ENCODE assay signal across 34 cellular contexts in genomic region chr2:209875270-209875669, GRCh38.
"Had no signal": no experiment of that assay in that cellular context is flagged by ENCODE, and none has a peak within 500 bp of the region (broad histone marks: within the 10 kb centered on the region; RNA-seq: fewer than 3 reads in every experiment).

No MANE protein-coding gene starts in this region.

- H3K36me3 ChIP-seq: brain microvascular endothelial cell, SJCRH30, WERI-Rb-1 had no signal

- H3K27me3 ChIP-seq: brain microvascular endothelial cell, SJCRH30 had no signal

- ATAC-seq: activated CD8-positive, alpha-beta memory T cell treated with anti-CD3 and anti-CD28 coated beads, Interleukin-2, amount 10 ng/mL, durations not matched to agents 7 days and 5 days; activated naive CD8-positive, alpha-beta T cell treated with anti-CD3 and anti-CD28 coated beads, Interleukin-2, amount 50 U/mL, for 24 hours had no signal

- H3K4me3 Mint-ChIP-seq: activated CD4-positive, alpha-beta memory T cell treated with anti-CD3 and anti-CD28 coated beads, Interleukin-2, amount 10 ng/mL, durations not matched to agents 7 days and 5 days; activated CD8-positive, alpha-beta memory T cell treated with anti-CD3 and anti-CD28 coated beads, Interleukin-2, amount 10 ng/mL, durations not matched to agents 7 days and 5 days; activated naive CD4-positive, alpha-beta T cell treated with anti-CD3 and anti-CD28 coated beads, Interleukin-2, amount 10 ng/mL, durations not matched to agents 7 days and 5 days; activated naive CD8-positive, alpha-beta T cell; activated naive CD8-positive, alpha-beta T cell treated with anti-CD3 and anti-CD28 coated beads, Interleukin-2, amount 50 U/mL, for 24 hours had no signal

- H3K4me1 Mint-ChIP-seq: activated CD4-positive, alpha-beta memory T cell treated with anti-CD3 and anti-CD28 coated beads, Interleukin-2, amount 10 ng/mL, durations not matched to agents 7 days and 5 days; activated CD8-positive, alpha-beta memory T cell treated with anti-CD3 and anti-CD28 coated beads, Interleukin-2, amount 10 ng/mL, durations not matched to agents 7 days and 5 days; activated naive CD4-positive, alpha-beta T cell treated with anti-CD3 and anti-CD28 coated beads, Interleukin-2, amount 10 ng/mL, durations not matched to agents 7 days and 5 days; activated naive CD8-positive, alpha-beta T cell treated with anti-CD3 and anti-CD28 coated beads, Interleukin-2, amount 50 U/mL, for 24 hours had no signal

- H3K27ac Mint-ChIP-seq: activated CD4-positive, alpha-beta memory T cell treated with anti-CD3 and anti-CD28 coated beads, Interleukin-2, amount 10 ng/mL, durations not matched to agents 7 days and 5 days; activated CD8-positive, alpha-beta memory T cell treated with anti-CD3 and anti-CD28 coated beads, Interleukin-2, amount 10 ng/mL, durations not matched to agents 7 days and 5 days; activated naive CD4-positive, alpha-beta T cell treated with anti-CD3 and anti-CD28 coated beads, Interleukin-2, amount 10 ng/mL, durations not matched to agents 7 days and 5 days; activated naive CD8-positive, alpha-beta T cell; activated naive CD8-positive, alpha-beta T cell treated with anti-CD3 and anti-CD28 coated beads, Interleukin-2, amount 50 U/mL, for 24 hours had no signal

- H3K36me3 Mint-ChIP-seq: activated CD8-positive, alpha-beta memory T cell treated with anti-CD3 and anti-CD28 coated beads, Interleukin-2, amount 10 ng/mL, durations not matched to agents 7 days and 5 days; activated naive CD4-positive, alpha-beta T cell treated with anti-CD3 and anti-CD28 coated beads, Interleukin-2, amount 10 ng/mL, durations not matched to agents 7 days and 5 days; activated naive CD8-positive, alpha-beta T cell had no signal

- DNase-seq: activated CD4-positive, alpha-beta memory T cell treated with anti-CD3 and anti-CD28 coated beads, Interleukin-2, amount 10 ng/mL, durations not matched to agents 7 days and 5 days; activated CD4-positive, alpha-beta T cell treated with anti-CD3 and anti-CD28 coated beads for 1 hour; activated CD4-positive, alpha-beta T cell treated with anti-CD3 and anti-CD28 coated beads for 48 hours; activated CD4-positive, CD25-positive, alpha-beta regulatory T cell; activated CD8-positive, alpha-beta memory T cell treated with anti-CD3 and anti-CD28 coated beads for 24 hours; activated CD8-positive, alpha-beta memory T cell treated with anti-CD3 and anti-CD28 coated beads, Interleukin-2, amount 10 ng/mL, durations not matched to agents 7 days and 5 days; activated CD8-positive, alpha-beta memory T cell treated with anti-CD3 and anti-CD28 coated beads, Interleukin-2, amount 50 U/mL, for 48 hours; activated effector memory CD4-positive, alpha-beta T cell treated with Interleukin-2 at 50 U/mL for 16 hours; activated naive CD4-positive, alpha-beta T cell treated with anti-CD3 and anti-CD28 coated beads, Interleukin-2, amount 10 ng/mL, durations not matched to agents 7 days and 5 days; activated naive CD8-positive, alpha-beta T cell treated with anti-CD3 and anti-CD28 coated beads, Interleukin-2, amount 50 U/mL, for 24 hours; activated T-cell treated with anti-CD3 and anti-CD28 coated beads, Interleukin-2, amount 50 U/mL, for 48 hours; anterior cingulate cortex; brain microvascular endothelial cell; MM.1S; MV-4-11; NCI-H1092; NCI-H1417; NCI-H146; NCI-H187 treated with DMSO at 0.1 percent for 48 hours; NCI-H2081; NCI-H510A; NCI-H526; NCI-H748 treated with DMSO at 0.1 percent for 48 hours; NK-92 treated with Interleukin-12 subunit alpha and Interleukin-12 subunit beta, amount 100 ng/mL, for 24 hours; PC-9; SHP77; T-helper 1 cell; T-helper 2 cell; T-helper 9 cell; WERI-Rb-1 had no signal

- H3K27me3 Mint-ChIP-seq: activated naive CD4-positive, alpha-beta T cell treated with anti-CD3 and anti-CD28 coated beads, Interleukin-2, amount 10 ng/mL, durations not matched to agents 7 days and 5 days had no signal

- H3K27ac ChIP-seq: brain microvascular endothelial cell, KMS-11, PC-9, SK-N-MC, WERI-Rb-1 had no signal

- H3K9me3 ChIP-seq: SJCRH30 had no signal

- H3K9me3 Mint-ChIP-seq: activated CD4-positive, alpha-beta memory T cell treated with anti-CD3 and anti-CD28 coated beads, Interleukin-2, amount 10 ng/mL, durations not matched to agents 7 days and 5 days; activated naive CD4-positive, alpha-beta T cell treated with anti-CD3 and anti-CD28 coated beads, Interleukin-2, amount 10 ng/mL, durations not matched to agents 7 days and 5 days; activated naive CD8-positive, alpha-beta T cell treated with anti-CD3 and anti-CD28 coated beads, Interleukin-2, amount 50 U/mL, for 24 hours had no signal

- H3K4me3 ChIP-seq: PC-9, SJCRH30, SK-N-MC had no signal
